Comparison of ENCODE assay signal across 1 cellular context in genomic region chr10:72687035-72687434, GRCh38.
TF ChIP-seq lines count a peak whose summit lies in the region.

No MANE protein-coding gene starts in this region.

TF ChIP-seq in HepG2, 621 proteins besides CTCF, POLR2A, EP300 and RAD21:
- TF ChIP-seq BCL6 (CRISPR knock-in tag; IDR thresholded peaks at IDR 0.05) (peak; percentile 53; the same call in 1 of the 2 replicates), ZBTB40 (IDR thresholded peaks at IDR 0.05) (no peak), ZBTB40 (CRISPR knock-in tag; IDR thresholded peaks at IDR 0.05) (no peak), SKIL (CRISPR knock-in tag; IDR thresholded peaks at IDR 0.05; ENCODE audit: borderline replicate concordance) (no peak), SOX13 (IDR thresholded peaks at IDR 0.05) (no peak), SOX13 (CRISPR knock-in tag; conservative IDR thresholded peaks at IDR 0.05 in 1 of 2, IDR thresholded peaks at IDR 0.05 in 1 of 2) (0 out of 4 replicates have a peak, but pooled peaks of 1 of the 2 experiments have one; percentile 30), ERF (CRISPR knock-in tag; IDR thresholded peaks at IDR 0.05) (0 out of 2 replicates have a peak, but pooled peaks have one; percentile 13)
